Comparison of ENCODE assay signal across 8 cellular contexts in genomic region chr10:3829193-3830050, GRCh38. TPM values are rescaled to one million over a fixed set of nuclear protein-coding genes. Genes with fewer than 3 reads are reported as not detected.
DNase-seq lines count a peak whose midpoint lies in the region; ATAC-seq, FAIRE-seq and TF ChIP-seq lines count a peak whose summit lies in the region.

No MANE protein-coding gene starts in this region.

- peak overlapping the region; percentile 71 for H3K27ac ChIP-seq in left ventricle myocardium inferior (replicated peaks)

- no peak for DNase-seq in left ventricle myocardium inferior
- DNase-seq in Right ventricle myocardium inferior (ENCODE audit: missing footprints): no peak
- DNase-seq in bronchial epithelial cell (ENCODE audit: low read depth): no peak
- DNase-seq in mesothelial cell of epicardium (ENCODE audit: low spot score in 2 of 2, unreplicated experiment in 2 of 2): no peak
- no peak for DNase-seq in NCI-H748 (lab: John Stamatoyannopoulos, UW; ENCODE audit: unreplicated experiment)
- DNase-seq in T-helper 9 cell: no peak

- no peak for FAIRE-seq in bronchial epithelial cell (lab: Jason Lieb, UNC)

- intact Hi-C loops in left ventricle myocardium inferior (cut with micrococcal nuclease) (no loop called here), Right ventricle myocardium inferior (cut with DNase I) (no loop called here)

- TF ChIP-seq CTCF in left ventricle myocardium inferior (IDR thresholded peaks at IDR 0.05; ENCODE audit: borderline replicate concordance) (no peak), bronchial epithelial cell (IDR thresholded peaks at IDR 0.05; ENCODE audit: insufficient read depth, low read length, severe bottlenecking) (no peak), mesothelial cell of epicardium (IDR thresholded peaks at IDR 0.05; ENCODE audit: unreplicated experiment) (no peak)

- H3K27me3 ChIP-seq in left ventricle myocardium inferior (ENCODE audit: low read depth) (no peaks in the 10 kb centered on the region), bronchial epithelial cell (ENCODE audit: control insufficient read depth, insufficient read depth, low read length) (no peaks in the 10 kb centered on the region)

- ATAC-seq in Right ventricle myocardium inferior (no peak), GM21528 (IDR thresholded peaks at IDR 0.05; ENCODE audit: low FRiP score, unreplicated experiment) (no peak), GM19455 (IDR thresholded peaks at IDR 0.05; ENCODE audit: unreplicated experiment) (no peak)

- no peaks in the 10 kb centered on the region for H3K9me3 ChIP-seq in left ventricle myocardium inferior (replicated peaks)

- H3K27me3 Mint-ChIP-seq in mesothelial cell of epicardium (ENCODE audit: low read depth): no peaks in the 10 kb centered on the region

- peaks cover 33% of the 10 kb centered on the region for H3K4me1 ChIP-seq in left ventricle myocardium inferior

- H3K27ac Mint-ChIP-seq in mesothelial cell of epicardium: peak overlapping the region; percentile 90

- H3K4me3 ChIP-seq in left ventricle myocardium inferior (peak overlapping the region; percentile 62), bronchial epithelial cell (ENCODE audit: low read depth, low read length) (peak overlapping the region; percentile 33)

- no peaks in the 10 kb centered on the region for H3K36me3 Mint-ChIP-seq in mesothelial cell of epicardium

- no peaks in the 10 kb centered on the region for H3K36me3 ChIP-seq in left ventricle myocardium inferior
- H3K36me3 ChIP-seq in bronchial epithelial cell (ENCODE audit: control insufficient read depth, insufficient read depth, low read length): no peaks in the 10 kb centered on the region

- peak overlapping the region; percentile 42 for H3K4me3 Mint-ChIP-seq in mesothelial cell of epicardium

- H3K9me3 Mint-ChIP-seq in mesothelial cell of epicardium: no peaks in the 10 kb centered on the region

- peaks cover 67% of the 10 kb centered on the region for H3K4me1 Mint-ChIP-seq in mesothelial cell of epicardium

RNA-seq across cellular contexts. Expression of gene KLF6, which starts 44.4 kb away (rescaled TPM):
- total RNA-seq in left ventricle myocardium inferior (43.8 TPM), Right ventricle myocardium inferior (68.4 TPM), bronchial epithelial cell (49.7 and 70.6 TPM in 2 replicates), mesothelial cell of epicardium (99.1 to 117 TPM (median 106 TPM) in 3 replicates)
